In genomic region chr13:111895896-111896821, GRCh38 we compare ENCODE assay signal across 19 cellular contexts.
"Had no signal": no experiment of that assay in that cellular context is flagged by ENCODE, and none has a peak within 500 bp of the region (broad histone marks: within the 10 kb centered on the region; RNA-seq: fewer than 3 reads in every experiment).

No MANE protein-coding gene starts in this region.

- H3K9me3 Mint-ChIP-seq: activated CD8-positive, alpha-beta T cell treated with anti-CD3 and anti-CD28 coated beads for 36 hours; activated T-helper 17 cell treated with anti-CD3 and anti-CD28 coated beads, Interleukin-2, amount 50 U/mL, for 72 hours had no signal

- H3K36me3 ChIP-seq: adrenal gland, colonic mucosa, lower lobe of right lung, suprapubic skin, upper lobe of left lung had no signal

- ATAC-seq: activated CD4-positive, alpha-beta T cell treated with anti-CD3 and anti-CD28 coated beads for 36 hours; activated CD8-positive, alpha-beta T cell treated with anti-CD3 and anti-CD28 coated beads for 36 hours; activated T-helper 17 cell treated with anti-CD3 and anti-CD28 coated beads, Interleukin-2, amount 50 U/mL, for 72 hours; psoas muscle; stimulated activated naive CD8-positive, alpha-beta T cell treated with anti-CD3 and anti-CD28 coated beads, Interleukin-15, Interleukin-2, amounts not matched to agents 100 U/mL and 50 U/mL, for 24 hours; T-cell had no signal

- H3K27ac ChIP-seq: adrenal gland, colonic mucosa, lower lobe of right lung, psoas muscle, suprapubic skin, upper lobe of left lung had no signal

- H3K9me3 ChIP-seq: colonic mucosa, lower lobe of right lung, psoas muscle, suprapubic skin, upper lobe of left lung had no signal

- H3K4me1 ChIP-seq: adrenal gland, colonic mucosa, psoas muscle had no signal

- H3K4me1 Mint-ChIP-seq: activated CD4-positive, alpha-beta T cell treated with anti-CD3 and anti-CD28 coated beads for 36 hours; activated T-helper 17 cell treated with anti-CD3 and anti-CD28 coated beads, Interleukin-2, amount 50 U/mL, for 72 hours; naive B cell; T-cell had no signal

- H3K36me3 Mint-ChIP-seq: T-cell had no signal

- DNase-seq: activated CD4-positive, alpha-beta T cell treated with anti-CD3 and anti-CD28 coated beads for 36 hours; activated CD8-positive, alpha-beta T cell treated with anti-CD3 and anti-CD28 coated beads for 36 hours; activated naive CD4-positive, alpha-beta T cell treated with anti-CD3 and anti-CD28 coated beads, Interleukin-2, amount 50 U/mL, for 16 hours; activated T-cell treated with anti-CD3 and anti-CD28 coated beads for 4 hours; caudate nucleus; colonic mucosa; effector memory CD4-positive, alpha-beta T cell; lower lobe of right lung; naive B cell; nucleus accumbens; psoas muscle; stimulated activated CD4-positive, alpha-beta T cell treated with anti-CD3 and anti-CD28 coated beads, Interleukin-2, amount 100 ng/mL, for 48 hours; stimulated activated naive CD8-positive, alpha-beta T cell treated with anti-CD3 and anti-CD28 coated beads, Interleukin-15, Interleukin-2, amounts not matched to agents 100 U/mL and 50 U/mL, for 24 hours; T-cell; T1000 had no signal

- H3K27ac Mint-ChIP-seq: activated CD4-positive, alpha-beta T cell treated with anti-CD3 and anti-CD28 coated beads for 36 hours; activated CD8-positive, alpha-beta T cell treated with anti-CD3 and anti-CD28 coated beads for 36 hours; activated T-helper 17 cell treated with anti-CD3 and anti-CD28 coated beads, Interleukin-2, amount 50 U/mL, for 72 hours; naive B cell; T-cell had no signal

- H3K4me3 Mint-ChIP-seq: activated CD4-positive, alpha-beta T cell treated with anti-CD3 and anti-CD28 coated beads for 36 hours; activated CD8-positive, alpha-beta T cell treated with anti-CD3 and anti-CD28 coated beads for 36 hours; activated T-helper 17 cell treated with anti-CD3 and anti-CD28 coated beads, Interleukin-2, amount 50 U/mL, for 72 hours; naive B cell; T-cell had no signal

- H3K4me3 ChIP-seq: adrenal gland, colonic mucosa, lower lobe of right lung, psoas muscle, suprapubic skin, upper lobe of left lung had no signal
